17 cellular contexts compared by ENCODE assay signal in genomic region chr13:90719452-90719851, GRCh38.
DNase-seq lines count a peak whose midpoint lies in the region; ATAC-seq and TF ChIP-seq lines count a peak whose summit lies in the region.
"Had no signal": no experiment of that assay in that cellular context is flagged by ENCODE, and none has a peak within 500 bp of the region (broad histone marks: within the 10 kb centered on the region; RNA-seq: fewer than 3 reads in every experiment).

No MANE protein-coding gene starts in this region.

- in situ Hi-C loops in GM23248 (cut with MboI) = no loop called here

- no peaks in the 10 kb centered on the region for H3K9me3 ChIP-seq in GM23248 (ENCODE audit: low read depth)
- no peaks in the 10 kb centered on the region for H3K9me3 ChIP-seq in adipocyte (ENCODE audit: control insufficient read depth, low read length)
- no peaks in the 10 kb centered on the region for H3K9me3 ChIP-seq in uterus
- H3K9me3 ChIP-seq: HAP-1 had no signal

- H4K20me1 ChIP-seq in GM23248 (ENCODE audit: insufficient read depth) = no peaks in the 10 kb centered on the region

- no peak for TF ChIP-seq POLR2A in uterus (IDR thresholded peaks at IDR 0.05)

- H3K4me1 ChIP-seq in GM23248 (ENCODE audit: insufficient read depth) (peaks cover 43% of the 10 kb centered on the region), adipocyte (ENCODE audit: control insufficient read depth, insufficient read depth, low read length) (peaks cover 23% of the 10 kb centered on the region), uterus (no peaks in the 10 kb centered on the region)
- H3K4me1 ChIP-seq: HAP-1 had no signal

- H3K27ac Mint-ChIP-seq in progenitor cell of endocrine pancreas = peak overlapping the region; percentile 23
- H3K27ac Mint-ChIP-seq: CD4-positive, alpha-beta memory T cell; HFFc6 had no signal

- WGBS in GM23248 (ENCODE audit: low coverage in 1 of 2, low lambda C conversion rate in 2 of 2, missing lambda C conversion rate in 2 of 2), 2 experiments = 58 to 67% methylated on average over 3 of the region's 3 CpGs

- peaks cover 3% of the 10 kb centered on the region for H3K9me3 Mint-ChIP-seq in progenitor cell of endocrine pancreas (ENCODE audit: low read depth)
- H3K9me3 Mint-ChIP-seq: HFFc6 had no signal

- H3K4me1 Mint-ChIP-seq in progenitor cell of endocrine pancreas (ENCODE audit: low read depth) = peaks cover 39% of the 10 kb centered on the region
- H3K4me1 Mint-ChIP-seq: CD4-positive, alpha-beta memory T cell had no signal

- H2AFZ ChIP-seq in GM23248 = peak overlapping the region; percentile 62

- H3K9me2 ChIP-seq in GM23248 (ENCODE audit: insufficient read depth) = no peaks in the 10 kb centered on the region

- no peaks in the 10 kb centered on the region for H3K27me3 Mint-ChIP-seq in progenitor cell of endocrine pancreas
- H3K27me3 Mint-ChIP-seq: CD4-positive, alpha-beta memory T cell had no signal

- H3K4me3 Mint-ChIP-seq in progenitor cell of endocrine pancreas (ENCODE audit: low read depth) = no peak overlapping the region
- H3K4me3 Mint-ChIP-seq: CD4-positive, alpha-beta memory T cell; HFFc6 had no signal

- H3K27me3 ChIP-seq in GM23248 (replicated peaks; ENCODE audit: insufficient read depth) (no peaks in the 10 kb centered on the region), adipocyte (replicated peaks; ENCODE audit: control insufficient read depth, insufficient read depth, low read length) (no peaks in the 10 kb centered on the region), uterus (no peaks in the 10 kb centered on the region)

- DNase-seq in GM23248 (peak; percentile 24), adipocyte (ENCODE audit: low read depth) (peak; percentile 0), fibroblast of pulmonary artery (ENCODE audit: low read depth) (peak; percentile 20), progenitor cell of endocrine pancreas (ENCODE audit: low spot score, unreplicated experiment) (no peak), NCI-H1436 treated with DMSO at 0.1 percent for 48 hours (lab: John Stamatoyannopoulos, UW) (no peak), uterus (no peak)
- DNase-seq: C1 segment of cervical spinal cord; Calu3; CD4-positive, alpha-beta memory T cell; COR-L47; DMS153; DND-41; GOT3; HFFc6 had no signal

- peaks cover 30% of the 10 kb centered on the region for H3F3A ChIP-seq in GM23248 (ENCODE audit: insufficient read depth)

- H3K36me3 Mint-ChIP-seq in progenitor cell of endocrine pancreas (ENCODE audit: insufficient read depth) = no peaks in the 10 kb centered on the region
- H3K36me3 Mint-ChIP-seq: CD4-positive, alpha-beta memory T cell had no signal

- no peak for TF ChIP-seq CTCF in fibroblast of pulmonary artery (IDR thresholded peaks at IDR 0.05; ENCODE audit: low read length, missing control alignments)
- no peak for TF ChIP-seq CTCF in progenitor cell of endocrine pancreas (IDR thresholded peaks at IDR 0.05; ENCODE audit: unreplicated experiment)
- TF ChIP-seq CTCF in uterus (IDR thresholded peaks at IDR 0.05) = no peak

- H3K36me3 ChIP-seq in GM23248 (ENCODE audit: low read depth) (no peaks in the 10 kb centered on the region), adipocyte (ENCODE audit: control insufficient read depth, insufficient read depth, low read length, severe bottlenecking) (no peaks in the 10 kb centered on the region), uterus (no peaks in the 10 kb centered on the region)
- H3K36me3 ChIP-seq: HAP-1 had no signal

- intact Hi-C loops in uterus (cut with DNase I; ENCODE audit: low total_unique reads) = no loop called here

- H3K4me3 ChIP-seq in GM23248 (no peak overlapping the region), adipocyte (ENCODE audit: low read length) (no peak overlapping the region), fibroblast of pulmonary artery (replicated peaks; ENCODE audit: low read depth, low read length) (no peak overlapping the region), uterus (no peak overlapping the region)
- H3K4me3 ChIP-seq: HAP-1 had no signal

- ATAC-seq in HG03378 (IDR thresholded peaks at IDR 0.05; ENCODE audit: unreplicated experiment) (no peak), HG03442 (IDR thresholded peaks at IDR 0.05; ENCODE audit: unreplicated experiment) (no peak)

- H3K4me2 ChIP-seq in GM23248 (ENCODE audit: unreplicated experiment) = no peak overlapping the region

- H3K27ac ChIP-seq in GM23248 (peak overlapping the region; percentile 21; the same call in 1 of the 2 replicates), uterus (no peak overlapping the region)

- no peaks in the 10 kb centered on the region for H3K79me2 ChIP-seq in GM23248 (ENCODE audit: insufficient read depth)

- H3K9ac ChIP-seq in GM23248 (no peak overlapping the region), adipocyte (ENCODE audit: low read length) (no peak overlapping the region)

Comparison
In these comparisons a context has a peak if more than half of its experiments do, and no peak if none do; other contexts are left out.
1. DNase-seq: peak in GM23248 (single experiment), adipocyte (single experiment) and fibroblast of pulmonary artery (single experiment); none in progenitor cell of endocrine pancreas (single experiment), NCI-H1436 treated with DMSO at 0.1 percent for 48 hours (single experiment) and uterus (0 of 2).